In genomic region chr12:1419849-1420371, GRCh38 we compare ENCODE assay signal across 17 cellular contexts.
"Had no signal": no experiment of that assay in that cellular context is flagged by ENCODE, and none has a peak within 500 bp of the region (broad histone marks: within the 10 kb centered on the region; RNA-seq: fewer than 3 reads in every experiment).

No MANE protein-coding gene starts in this region.

- H3K9me3 Mint-ChIP-seq: natural killer cell had no signal

- H3K36me3 ChIP-seq: colonic mucosa, ovary, right atrium auricular region had no signal

- DNase-seq: colonic mucosa; dermis blood vessel endothelial cell; foreskin keratinocyte; mucosa of descending colon; natural killer cell; nucleus accumbens; ovary; sigmoid colon; stimulated activated CD4-positive, alpha-beta T cell treated with anti-CD3 and anti-CD28 coated beads, Interleukin-2, amount 100 ng/mL, for 24 hours; stimulated activated CD4-positive, alpha-beta T cell treated with anti-CD3 and anti-CD28 coated beads, Interleukin-4, amount 100 ng/mL, for 4 hours; stimulated activated naive B cell treated with anti-CD40 and anti-IgM and Interleukin-4, amounts not matched to agents 10 μg/mL and 1 μg/mL and 100 μg/mL, for 72 hours; stimulated activated naive CD8-positive, alpha-beta T cell treated with anti-CD3 and anti-CD28 coated beads, Interleukin-15, amount 100 ng/mL, for 72 hours; testis had no signal

- ATAC-seq: foreskin keratinocyte; mucosa of descending colon; natural killer cell; stimulated activated naive B cell treated with anti-CD40 and anti-IgM and Interleukin-4, amounts not matched to agents 10 μg/mL and 1 μg/mL and 100 μg/mL, for 72 hours; stimulated activated naive CD8-positive, alpha-beta T cell treated with anti-CD3 and anti-CD28 coated beads, Interleukin-15, amount 100 ng/mL, for 72 hours had no signal

- H3K27ac ChIP-seq: colonic mucosa, foreskin keratinocyte, ovary, right atrium auricular region, sigmoid colon, skin epidermis, testis, tibial nerve had no signal

- H3K27me3 Mint-ChIP-seq: stimulated activated naive B cell treated with anti-CD40 and anti-IgM and Interleukin-4, amounts not matched to agents 10 μg/mL and 1 μg/mL and 100 μg/mL, for 72 hours; stimulated activated naive CD8-positive, alpha-beta T cell treated with anti-CD3 and anti-CD28 coated beads, Interleukin-15, amount 100 ng/mL, for 72 hours had no signal

- H3K4me3 Mint-ChIP-seq: natural killer cell; neural crest cell; stimulated activated naive B cell treated with anti-CD40 and anti-IgM and Interleukin-4, amounts not matched to agents 10 μg/mL and 1 μg/mL and 100 μg/mL, for 72 hours; stimulated activated naive CD8-positive, alpha-beta T cell treated with anti-CD3 and anti-CD28 coated beads, Interleukin-15, amount 100 ng/mL, for 72 hours had no signal

- H3K4me3 ChIP-seq: colonic mucosa, mucosa of descending colon, ovary, right atrium auricular region, sigmoid colon, skin epidermis, testis, tibial nerve had no signal

- H3K27ac Mint-ChIP-seq: natural killer cell; stimulated activated naive B cell treated with anti-CD40 and anti-IgM and Interleukin-4, amounts not matched to agents 10 μg/mL and 1 μg/mL and 100 μg/mL, for 72 hours; stimulated activated naive CD8-positive, alpha-beta T cell treated with anti-CD3 and anti-CD28 coated beads, Interleukin-15, amount 100 ng/mL, for 72 hours had no signal

- H3K27me3 ChIP-seq: colonic mucosa, foreskin keratinocyte, ovary, right atrium auricular region, sigmoid colon, testis, tibial nerve had no signal

- H3K4me1 ChIP-seq: colonic mucosa, foreskin keratinocyte, sigmoid colon, testis, tibial nerve had no signal

- H3K9me3 ChIP-seq: colonic mucosa, ovary, testis had no signal
